ENCODE assay signal across 29 cellular contexts in genomic region chr2:74347747-74348146, GRCh38.
"Had no signal": no experiment of that assay in that cellular context is flagged by ENCODE, and none has a peak within 500 bp of the region (broad histone marks: within the 10 kb centered on the region; RNA-seq: fewer than 3 reads in every experiment).

No MANE protein-coding gene starts in this region.

- DNase-seq: activated CD4-positive, alpha-beta T cell treated with anti-CD3 and anti-CD28 coated beads for 1 hour; activated CD4-positive, alpha-beta T cell treated with anti-CD3 and anti-CD28 coated beads for 4 hours; activated CD4-positive, alpha-beta T cell treated with anti-CD3 and anti-CD28 coated beads, Interleukin-2, amount 10 ng/mL, durations not matched to agents 7 days and 5 days; activated CD4-positive, alpha-beta T cell treated with anti-CD3 and anti-CD28 coated beads, Interleukin-2, amount 50 U/mL, for 48 hours; activated CD8-positive, alpha-beta memory T cell treated with anti-CD3 and anti-CD28 coated beads for 24 hours; activated CD8-positive, alpha-beta T cell treated with anti-CD3 and anti-CD28 coated beads for 36 hours; activated effector memory CD4-positive, alpha-beta T cell treated with Interleukin-2 at 50 U/mL for 16 hours; activated gamma-delta T cell treated with Interleukin-2 at 50 U/mL for 16 hours; activated naive CD4-positive, alpha-beta T cell treated with anti-CD3 and anti-CD28 coated beads, Interleukin-2, amount 50 U/mL, for 16 hours; activated naive CD4-positive, alpha-beta T cell treated with Interleukin-2 at 50 U/mL for 16 hours; activated T-cell treated with anti-CD3 and anti-CD28 coated beads, Interleukin-2, amount 50 U/mL, for 4 hours; amniotic stem cell; anterior cingulate cortex; brain microvascular endothelial cell; caudate nucleus; cortex of kidney; effector CD8-positive, alpha-beta T cell; foreskin fibroblast; head of caudate nucleus; T-helper 1 cell; T-helper 2 cell had no signal

- H3K36me3 ChIP-seq: brain microvascular endothelial cell had no signal

- FAIRE-seq: astrocyte, colon, endometrium, endothelial cell of umbilical vein, frontal cortex had no signal

- ATAC-seq: activated CD8-positive, alpha-beta T cell treated with anti-CD3 and anti-CD28 coated beads for 36 hours; activated T-cell treated with anti-CD3 and anti-CD28 coated beads, Interleukin-2, amount 50 U/mL, for 4 hours; activated T-helper 17 cell treated with anti-CD3 and anti-CD28 coated beads, Interleukin-2, amount 50 U/mL, for 72 hours; esophagus mucosa; WTC11 had no signal

- H3K27ac ChIP-seq: brain microvascular endothelial cell had no signal

- H3K27me3 ChIP-seq: brain microvascular endothelial cell had no signal
